In the genomic region with DNA sequence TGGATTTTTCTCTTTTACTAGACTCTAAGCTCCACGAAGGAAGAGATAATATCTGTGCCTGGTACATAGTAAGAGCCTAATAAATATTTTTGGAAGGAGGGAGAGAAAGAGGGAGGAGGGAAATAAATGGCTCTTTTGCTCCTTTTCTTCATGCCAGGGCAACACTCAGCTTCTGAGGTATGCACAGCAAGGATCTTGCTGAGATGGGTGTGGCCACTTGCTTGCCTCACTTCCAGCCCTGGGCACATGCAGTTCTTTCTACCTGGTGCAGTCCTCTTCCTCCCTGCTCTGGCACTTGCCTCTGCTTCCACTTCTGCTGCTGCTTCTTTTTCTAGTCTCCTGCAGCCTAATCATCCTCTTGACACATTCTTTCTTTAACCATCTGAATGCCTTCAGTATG, we compare ENCODE assay signal across 10 cellular contexts.
DNase-seq lines count a peak whose midpoint lies in the region; ATAC-seq and TF ChIP-seq lines count a peak whose summit lies in the region.
"Had no signal": no experiment of that assay in that cellular context is flagged by ENCODE, and none has a peak within 500 bp of the region (broad histone marks: within the 10 kb centered on the region; RNA-seq: fewer than 3 reads in every experiment).

No MANE protein-coding gene starts in this region.

- H3K27ac Mint-ChIP-seq in progenitor cell of endocrine pancreas: peak overlapping the region; percentile 4
- H3K27ac Mint-ChIP-seq: activated naive CD4-positive, alpha-beta T cell treated with anti-CD3 and anti-CD28 coated beads for 36 hours had no signal

- no peaks in the 10 kb centered on the region for H3K9me2 ChIP-seq in SK-N-SH

- no peak for TF ChIP-seq EP300 in SK-N-SH (IDR thresholded peaks at IDR 0.05; ENCODE audit: borderline replicate concordance in 1 of 2, low read depth in 1 of 2, low read length in 1 of 2)

- in situ Hi-C loops in GM13977 (cut with MboI; ENCODE audit: low pct_unique_long_range_greater_than_20kb, low sequenced_read_pairs, unreplicated experiment): no loop called here

- no peak overlapping the region for H3K4me3 Mint-ChIP-seq in progenitor cell of endocrine pancreas (ENCODE audit: low read depth)
- H3K4me3 Mint-ChIP-seq: activated naive CD4-positive, alpha-beta T cell treated with anti-CD3 and anti-CD28 coated beads for 36 hours had no signal

- H3K36me3 ChIP-seq in SK-N-SH (replicated peaks in 1 of 2; ENCODE audit: control insufficient read depth in 1 of 2, insufficient read depth in 2 of 2, low read length in 1 of 2): no peaks in the 10 kb centered on the region

- ATAC-seq in HG03378 (IDR thresholded peaks at IDR 0.05; ENCODE audit: unreplicated experiment): no peak
- ATAC-seq: GM12878 had no signal

- TF ChIP-seq RAD21 in SK-N-SH (IDR thresholded peaks at IDR 0.05; ENCODE audit: low read length): no peak

- H3K27me3 ChIP-seq in SK-N-SH (ENCODE audit: insufficient read depth): no peaks in the 10 kb centered on the region

- no peaks in the 10 kb centered on the region for H4K20me1 ChIP-seq in SK-N-SH (ENCODE audit: insufficient read depth)

- WGBS in SK-N-SH (ENCODE audit: low lambda C conversion rate): 3% methylated on average over 1 of the region's 1 CpG

- DNase-seq in AG08395 (ENCODE audit: low spot score): peak; percentile 55
- DNase-seq in SK-N-SH: no peak
- peak; percentile 41 for DNase-seq in fibroblast of the conjunctiva (ENCODE audit: low read depth)
- DNase-seq in progenitor cell of endocrine pancreas (ENCODE audit: low spot score, unreplicated experiment): no peak
- DNase-seq in SW 1271 (lab: John Stamatoyannopoulos, UW): no peak
- no peak for DNase-seq in GM13977 (ENCODE audit: low spot score)
- no peak for DNase-seq in DMS114 treated with DMSO at 0.1 percent for 48 hours (lab: John Stamatoyannopoulos, UW; ENCODE audit: unreplicated experiment)
- DNase-seq: activated naive CD4-positive, alpha-beta T cell treated with anti-CD3 and anti-CD28 coated beads for 36 hours had no signal

- TF ChIP-seq CTCF in SK-N-SH (IDR thresholded peaks at IDR 0.05) (no peak), progenitor cell of endocrine pancreas (IDR thresholded peaks at IDR 0.05; ENCODE audit: unreplicated experiment) (no peak), GM13977 (IDR thresholded peaks at IDR 0.05; ENCODE audit: extremely low read depth, insufficient read depth, missing control alignments) (no peak)

- peaks cover 35 to 53% of the 10 kb centered on the region in 2 experiments for H3K4me1 ChIP-seq in SK-N-SH (ENCODE audit: control insufficient read depth in 1 of 2, insufficient read depth in 2 of 2, low read depth in 1 of 2, low read length in 1 of 2)

- H3K9ac ChIP-seq in SK-N-SH: 0 out of 2 replicates have a peak overlapping the region, but pooled peaks have one; percentile 19

- POLR2A ChIA-PET in SK-N-SH (lab: Yijun Ruan, JAX): no interaction called here

- H3K27me3 Mint-ChIP-seq in progenitor cell of endocrine pancreas: no peaks in the 10 kb centered on the region

- no peak overlapping the region for H3K4me3 ChIP-seq in SK-N-SH (ENCODE audit: low read depth in 2 of 2, low read length in 1 of 2)
- H3K4me3 ChIP-seq: GM12878 had no signal

- peaks cover 22% of the 10 kb centered on the region for H3F3A ChIP-seq in SK-N-SH (replicated peaks; ENCODE audit: insufficient read depth)

- no peaks in the 10 kb centered on the region for H3K36me3 Mint-ChIP-seq in progenitor cell of endocrine pancreas (ENCODE audit: insufficient read depth)

- peak overlapping the region; percentile 13; the same call in 1 of the 2 replicates for H3K4me2 ChIP-seq in SK-N-SH

- H3K4me1 Mint-ChIP-seq in progenitor cell of endocrine pancreas (ENCODE audit: low read depth): peaks cover 8% of the 10 kb centered on the region

- H3K9me3 Mint-ChIP-seq in progenitor cell of endocrine pancreas (ENCODE audit: low read depth): peaks cover 4% of the 10 kb centered on the region
- H3K9me3 Mint-ChIP-seq: activated naive CD4-positive, alpha-beta T cell treated with anti-CD3 and anti-CD28 coated beads for 36 hours had no signal

- no peaks in the 10 kb centered on the region for H3K79me2 ChIP-seq in SK-N-SH (ENCODE audit: insufficient read depth)

- CTCF ChIA-PET in SK-N-SH (lab: Yijun Ruan, JAX): interaction anchor here (1.5 to 2.1 kb wide), 3 partner anchors 254 to 314 kb away, joined by 5 to 11 read pairs (median 7); no protein-coding TSS in a partner anchor

- no peaks in the 10 kb centered on the region for H3K9me3 ChIP-seq in SK-N-SH

- peak overlapping the region; percentile 88 to 98 for H3K27ac ChIP-seq in SK-N-SH (ENCODE audit: low read depth in 2 of 2, low read length in 1 of 2)

- H2AFZ ChIP-seq in SK-N-SH (ENCODE audit: low read depth): peak overlapping the region; percentile 36; the same call in 1 of the 2 replicates

TF ChIP-seq in SK-N-SH, 30 proteins besides CTCF, POLR2A, EP300 and RAD21:
- 0 out of 2 replicates have a peak, but pooled peaks have one; percentile 9 for TF ChIP-seq TCF12 (IDR thresholded peaks at IDR 0.05)
- TF ChIP-seq, protein P1, sequence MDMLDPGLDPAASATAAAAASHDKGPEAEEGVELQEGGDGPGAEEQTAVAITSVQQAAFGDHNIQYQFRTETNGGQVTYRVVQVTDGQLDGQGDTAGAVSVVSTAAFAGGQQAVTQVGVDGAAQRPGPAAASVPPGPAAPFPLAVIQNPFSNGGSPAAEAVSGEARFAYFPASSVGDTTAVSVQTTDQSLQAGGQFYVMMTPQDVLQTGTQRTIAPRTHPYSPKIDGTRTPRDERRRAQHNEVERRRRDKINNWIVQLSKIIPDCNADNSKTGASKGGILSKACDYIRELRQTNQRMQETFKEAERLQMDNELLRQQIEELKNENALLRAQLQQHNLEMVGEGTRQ (IDR thresholded peaks at IDR 0.05; ENCODE audit: borderline replicate concordance, low read depth, low read length): no peak
- no peak for TF ChIP-seq RFX5 (IDR thresholded peaks at IDR 0.05; ENCODE audit: low read length)
- TF ChIP-seq JUND (IDR thresholded peaks at IDR 0.05): no peak
- no peak for TF ChIP-seq NFIC (IDR thresholded peaks at IDR 0.05; ENCODE audit: borderline replicate concordance)
- TF ChIP-seq, protein P2, sequence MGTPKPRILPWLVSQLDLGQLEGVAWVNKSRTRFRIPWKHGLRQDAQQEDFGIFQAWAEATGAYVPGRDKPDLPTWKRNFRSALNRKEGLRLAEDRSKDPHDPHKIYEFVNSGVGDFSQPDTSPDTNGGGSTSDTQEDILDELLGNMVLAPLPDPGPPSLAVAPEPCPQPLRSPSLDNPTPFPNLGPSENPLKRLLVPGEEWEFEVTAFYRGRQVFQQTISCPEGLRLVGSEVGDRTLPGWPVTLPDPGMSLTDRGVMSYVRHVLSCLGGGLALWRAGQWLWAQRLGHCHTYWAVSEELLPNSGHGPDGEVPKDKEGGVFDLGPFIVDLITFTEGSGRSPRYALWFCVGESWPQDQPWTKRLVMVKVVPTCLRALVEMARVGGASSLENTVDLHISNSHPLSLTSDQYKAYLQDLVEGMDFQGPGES (IDR thresholded peaks at IDR 0.05; ENCODE audit: low read depth, low read length): no peak
- TF ChIP-seq SMC3 (IDR thresholded peaks at IDR 0.05; ENCODE audit: low read depth, low read length): no peak
- TF ChIP-seq, protein P3, sequence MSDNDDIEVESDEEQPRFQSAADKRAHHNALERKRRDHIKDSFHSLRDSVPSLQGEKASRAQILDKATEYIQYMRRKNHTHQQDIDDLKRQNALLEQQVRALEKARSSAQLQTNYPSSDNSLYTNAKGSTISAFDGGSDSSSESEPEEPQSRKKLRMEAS (IDR thresholded peaks at IDR 0.05; ENCODE audit: low read depth): peak; percentile 51; the same call in 1 of the 2 replicates
- TF ChIP-seq SIN3A (IDR thresholded peaks at IDR 0.05; ENCODE audit: borderline replicate concordance, low read depth, low read length): no peak

Comparison
In these comparisons a context has a peak if more than half of its experiments do, and no peak if none do; other contexts are left out.
1. DNase-seq: peak in AG08395 (single experiment) and fibroblast of the conjunctiva (single experiment); none in SK-N-SH (single experiment), progenitor cell of endocrine pancreas (single experiment), SW 1271 (0 of 2), GM13977 (single experiment) and DMS114 treated with DMSO at 0.1 percent for 48 hours (single experiment).